39 cellular contexts compared by ENCODE assay signal in the genomic region with DNA sequence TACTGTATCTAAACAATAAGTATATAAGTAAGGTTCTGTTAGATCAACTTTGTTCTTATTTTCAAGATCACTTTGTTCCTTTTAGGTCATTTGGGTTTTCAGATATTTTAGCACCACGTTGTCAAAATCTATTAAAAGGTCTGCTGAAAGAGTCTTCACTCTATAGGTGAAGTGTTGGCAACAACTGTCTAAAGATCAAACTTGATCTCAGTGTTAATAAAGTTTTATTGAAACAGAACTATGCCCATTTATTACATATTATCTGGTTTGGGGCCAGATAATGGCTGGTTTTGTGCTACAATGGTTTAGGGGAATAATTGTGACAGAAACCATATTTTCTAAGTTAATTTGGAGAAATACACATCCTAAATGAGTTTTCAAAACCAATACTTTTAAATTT.
"Had no signal": no experiment of that assay in that cellular context is flagged by ENCODE, and none has a peak within 500 bp of the region (broad histone marks: within the 10 kb centered on the region; RNA-seq: fewer than 3 reads in every experiment).

No MANE protein-coding gene starts in this region.

- H3K36me3 Mint-ChIP-seq: activated naive CD4-positive, alpha-beta T cell treated with anti-CD3 and anti-CD28 coated beads, Interleukin-2, amount 10 ng/mL, durations not matched to agents 7 days and 5 days; activated naive CD4-positive, alpha-beta T cell treated with anti-CD3 and anti-CD28 coated beads, Interleukin-2, amount 50 U/mL, for 24 hours; activated naive CD4-positive, alpha-beta T cell treated with anti-CD3 and anti-CD28 coated beads, Interleukin-2, amount 50 U/mL, for 72 hours; activated naive CD8-positive, alpha-beta T cell; activated naive CD8-positive, alpha-beta T cell treated with anti-CD3 and anti-CD28 coated beads for 36 hours; activated naive CD8-positive, alpha-beta T cell treated with anti-CD3 and anti-CD28 coated beads, Interleukin-2, amount 10 ng/mL, durations not matched to agents 7 days and 5 days; brain had no signal

- H3K9me3 ChIP-seq: adrenal gland, ascending aorta, body of pancreas, breast epithelium had no signal

- H3K4me3 Mint-ChIP-seq: activated naive CD4-positive, alpha-beta T cell treated with anti-CD3 and anti-CD28 coated beads for 36 hours; activated naive CD4-positive, alpha-beta T cell treated with anti-CD3 and anti-CD28 coated beads, Interleukin-2, amount 10 ng/mL, durations not matched to agents 7 days and 5 days; activated naive CD4-positive, alpha-beta T cell treated with anti-CD3 and anti-CD28 coated beads, Interleukin-2, amount 50 U/mL, for 24 hours; activated naive CD8-positive, alpha-beta T cell; activated naive CD8-positive, alpha-beta T cell treated with anti-CD3 and anti-CD28 coated beads for 36 hours; activated naive CD8-positive, alpha-beta T cell treated with anti-CD3 and anti-CD28 coated beads, Interleukin-2, amount 10 ng/mL, durations not matched to agents 7 days and 5 days; activated naive CD8-positive, alpha-beta T cell treated with anti-CD3 and anti-CD28 coated beads, Interleukin-2, amount 50 U/mL, for 24 hours; activated T-cell treated with anti-CD3 and anti-CD28 coated beads, Interleukin-2, amount 50 U/mL, for 24 hours; activated T-cell treated with anti-CD3 and anti-CD28 coated beads, Interleukin-2, amount 50 U/mL, for 4 hours; activated T-cell treated with anti-CD3 and anti-CD28 coated beads, Interleukin-2, amount 50 U/mL, for 72 hours; activated T-helper 1 cell treated with anti-CD3 and anti-CD28 coated beads, Interleukin-12 subunit alpha, Interleukin-12 subunit beta, Interleukin-2, Interleukin-4 antibody, amounts not matched to agents 30 ng/mL and 10 ng/mL and 1 ng/mL, durations not matched to agents 14 hours and 24 hours and 36 hours; activated T-helper 17 cell treated with anti-CD3 and anti-CD28 coated beads, Interleukin-2, amount 50 U/mL, for 72 hours; brain; central memory CD8-positive, alpha-beta T cell had no signal

- DNase-seq: activated effector memory CD4-positive, alpha-beta T cell treated with anti-CD3 and anti-CD28 coated beads, Interleukin-2, amount 50 U/mL, for 16 hours; activated effector memory CD4-positive, alpha-beta T cell treated with Interleukin-2 at 50 U/mL for 16 hours; activated gamma-delta T cell; activated gamma-delta T cell treated with Interleukin-2 at 50 U/mL for 16 hours; activated naive CD4-positive, alpha-beta T cell; activated naive CD4-positive, alpha-beta T cell treated with anti-CD3 and anti-CD28 coated beads for 36 hours; activated naive CD4-positive, alpha-beta T cell treated with anti-CD3 and anti-CD28 coated beads, Interleukin-2, amount 10 ng/mL, durations not matched to agents 7 days and 5 days; activated naive CD4-positive, alpha-beta T cell treated with anti-CD3 and anti-CD28 coated beads, Interleukin-2, amount 50 U/mL, for 16 hours; activated naive CD4-positive, alpha-beta T cell treated with Interleukin-2 at 50 U/mL for 16 hours; activated naive CD8-positive, alpha-beta T cell treated with anti-CD3 and anti-CD28 coated beads for 36 hours; activated naive CD8-positive, alpha-beta T cell treated with anti-CD3 and anti-CD28 coated beads, Interleukin-2, amount 10 ng/mL, durations not matched to agents 7 days and 5 days; activated naive CD8-positive, alpha-beta T cell treated with anti-CD3 and anti-CD28 coated beads, Interleukin-2, amount 50 U/mL, for 24 hours; activated T-cell treated with anti-CD3 and anti-CD28 coated beads, Interleukin-2, amount 50 U/mL, for 1 hour; activated T-cell treated with anti-CD3 and anti-CD28 coated beads, Interleukin-2, amount 50 U/mL, for 24 hours; activated T-cell treated with anti-CD3 and anti-CD28 coated beads, Interleukin-2, amount 50 U/mL, for 4 hours; activated T-cell treated with anti-CD3 and anti-CD28 coated beads, Interleukin-2, amount 50 U/mL, for 48 hours; activated T-cell treated with anti-CD3 and anti-CD28 coated beads, Interleukin-2, amount 50 U/mL, for 72 hours; adrenal gland; amniotic stem cell; amygdala; anterior cingulate cortex; aorta; body of pancreas; brain microvascular endothelial cell; caudate nucleus; central memory CD4-positive, alpha-beta T cell; cerebellar nuclear complex had no signal

- H3K27me3 Mint-ChIP-seq: activated naive CD4-positive, alpha-beta T cell treated with anti-CD3 and anti-CD28 coated beads, Interleukin-2, amount 10 ng/mL, durations not matched to agents 7 days and 5 days; activated naive CD4-positive, alpha-beta T cell treated with anti-CD3 and anti-CD28 coated beads, Interleukin-2, amount 50 U/mL, for 24 hours; activated naive CD8-positive, alpha-beta T cell; activated naive CD8-positive, alpha-beta T cell treated with anti-CD3 and anti-CD28 coated beads for 36 hours; activated naive CD8-positive, alpha-beta T cell treated with anti-CD3 and anti-CD28 coated beads, Interleukin-2, amount 10 ng/mL, durations not matched to agents 7 days and 5 days; activated naive CD8-positive, alpha-beta T cell treated with anti-CD3 and anti-CD28 coated beads, Interleukin-2, amount 50 U/mL, for 24 hours; activated T-cell treated with anti-CD3 and anti-CD28 coated beads, Interleukin-2, amount 50 U/mL, for 24 hours; activated T-helper 17 cell treated with anti-CD3 and anti-CD28 coated beads, Interleukin-2, amount 50 U/mL, for 72 hours; central memory CD8-positive, alpha-beta T cell had no signal

- H3K36me3 ChIP-seq: adrenal gland, ascending aorta, brain microvascular endothelial cell, cardiac muscle cell had no signal

- H3K27me3 ChIP-seq: adrenal gland, ascending aorta, body of pancreas, brain microvascular endothelial cell, breast epithelium, cardiac muscle cell had no signal

- H3K4me1 ChIP-seq: adrenal gland, ascending aorta, body of pancreas, breast epithelium had no signal

- H3K27ac ChIP-seq: adrenal gland, ascending aorta, body of pancreas, brain microvascular endothelial cell, breast epithelium, cardiac muscle cell had no signal

- H3K27ac Mint-ChIP-seq: activated naive CD4-positive, alpha-beta T cell treated with anti-CD3 and anti-CD28 coated beads for 36 hours; activated naive CD4-positive, alpha-beta T cell treated with anti-CD3 and anti-CD28 coated beads, Interleukin-2, amount 10 ng/mL, durations not matched to agents 7 days and 5 days; activated naive CD4-positive, alpha-beta T cell treated with anti-CD3 and anti-CD28 coated beads, Interleukin-2, amount 50 U/mL, for 24 hours; activated naive CD4-positive, alpha-beta T cell treated with anti-CD3 and anti-CD28 coated beads, Interleukin-2, amount 50 U/mL, for 72 hours; activated naive CD8-positive, alpha-beta T cell; activated naive CD8-positive, alpha-beta T cell treated with anti-CD3 and anti-CD28 coated beads for 36 hours; activated naive CD8-positive, alpha-beta T cell treated with anti-CD3 and anti-CD28 coated beads, Interleukin-2, amount 10 ng/mL, durations not matched to agents 7 days and 5 days; activated naive CD8-positive, alpha-beta T cell treated with anti-CD3 and anti-CD28 coated beads, Interleukin-2, amount 50 U/mL, for 24 hours; activated T-cell treated with anti-CD3 and anti-CD28 coated beads, Interleukin-2, amount 50 U/mL, for 24 hours; activated T-cell treated with anti-CD3 and anti-CD28 coated beads, Interleukin-2, amount 50 U/mL, for 72 hours; activated T-helper 1 cell treated with anti-CD3 and anti-CD28 coated beads, Interleukin-12 subunit alpha, Interleukin-12 subunit beta, Interleukin-2, Interleukin-4 antibody, amounts not matched to agents 30 ng/mL and 10 ng/mL and 1 ng/mL, durations not matched to agents 14 hours and 24 hours and 36 hours; activated T-helper 17 cell treated with anti-CD3 and anti-CD28 coated beads, Interleukin-2, amount 50 U/mL, for 72 hours; brain had no signal

- H3K4me3 ChIP-seq: adrenal gland, ascending aorta, body of pancreas, breast epithelium, cardiac muscle cell had no signal

- H3K4me1 Mint-ChIP-seq: activated naive CD4-positive, alpha-beta T cell treated with anti-CD3 and anti-CD28 coated beads, Interleukin-2, amount 10 ng/mL, durations not matched to agents 7 days and 5 days; activated naive CD4-positive, alpha-beta T cell treated with anti-CD3 and anti-CD28 coated beads, Interleukin-2, amount 50 U/mL, for 24 hours; activated naive CD8-positive, alpha-beta T cell treated with anti-CD3 and anti-CD28 coated beads for 36 hours; activated naive CD8-positive, alpha-beta T cell treated with anti-CD3 and anti-CD28 coated beads, Interleukin-2, amount 10 ng/mL, durations not matched to agents 7 days and 5 days; activated naive CD8-positive, alpha-beta T cell treated with anti-CD3 and anti-CD28 coated beads, Interleukin-2, amount 50 U/mL, for 24 hours; activated T-helper 17 cell treated with anti-CD3 and anti-CD28 coated beads, Interleukin-2, amount 50 U/mL, for 72 hours; brain; central memory CD8-positive, alpha-beta T cell had no signal

- FAIRE-seq: astrocyte, bronchial epithelial cell had no signal

- ATAC-seq: activated naive CD4-positive, alpha-beta T cell treated with anti-CD3 and anti-CD28 coated beads, Interleukin-2, amount 50 U/mL, for 72 hours; activated naive CD8-positive, alpha-beta T cell treated with anti-CD3 and anti-CD28 coated beads, Interleukin-2, amount 50 U/mL, for 24 hours; activated T-cell treated with anti-CD3 and anti-CD28 coated beads, Interleukin-2, amount 50 U/mL, for 4 hours; activated T-cell treated with anti-CD3 and anti-CD28 coated beads, Interleukin-2, amount 50 U/mL, for 72 hours; activated T-helper 17 cell treated with anti-CD3 and anti-CD28 coated beads, Interleukin-2, amount 50 U/mL, for 72 hours; body of pancreas had no signal

- H3K9me3 Mint-ChIP-seq: activated naive CD4-positive, alpha-beta T cell treated with anti-CD3 and anti-CD28 coated beads, Interleukin-2, amount 50 U/mL, for 24 hours; activated T-helper 1 cell treated with anti-CD3 and anti-CD28 coated beads, Interleukin-12 subunit alpha, Interleukin-12 subunit beta, Interleukin-2, Interleukin-4 antibody, amounts not matched to agents 30 ng/mL and 10 ng/mL and 1 ng/mL, durations not matched to agents 14 hours and 24 hours and 36 hours had no signal
